Comparison of ENCODE assay signal across 15 cellular contexts in the genomic region with DNA sequence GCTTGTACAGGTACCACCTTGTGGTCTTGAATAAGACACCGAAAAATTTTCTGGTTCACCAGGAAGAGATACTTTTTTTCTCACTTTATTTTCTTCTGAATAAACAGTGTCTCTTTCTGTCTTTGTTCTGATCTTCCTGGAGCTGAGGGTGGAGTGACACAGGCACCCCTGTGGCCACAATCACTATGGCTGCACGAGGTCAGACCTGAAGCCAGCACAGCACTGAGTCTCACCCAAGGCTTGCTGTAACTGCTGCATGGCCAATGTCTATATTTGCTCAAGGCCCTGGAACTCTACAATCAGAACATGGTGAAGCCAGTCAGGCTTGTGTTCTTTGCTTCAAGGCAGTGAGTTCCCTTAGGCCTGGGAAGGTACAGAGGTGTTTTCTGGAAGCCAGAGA.
DNase-seq lines count a peak whose midpoint lies in the region; ATAC-seq and TF ChIP-seq lines count a peak whose summit lies in the region.
"Had no signal": no experiment of that assay in that cellular context is flagged by ENCODE, and none has a peak within 500 bp of the region (broad histone marks: within the 10 kb centered on the region; RNA-seq: fewer than 3 reads in every experiment).

No MANE protein-coding gene starts in this region.

- no peaks in the 10 kb centered on the region for H3K36me3 ChIP-seq in CD8-positive, alpha-beta memory T cell (ENCODE audit: insufficient read depth, low read length)
- H3K36me3 ChIP-seq in spleen: no peaks in the 10 kb centered on the region
- H3K36me3 ChIP-seq: Peyer's patch had no signal

- H3K36me3 Mint-ChIP-seq in activated T-cell treated with anti-CD3 and anti-CD28 coated beads, Interleukin-2, amount 50 U/mL, for 24 hours (ENCODE audit: low read depth): peaks cover 19% of the 10 kb centered on the region
- H3K36me3 Mint-ChIP-seq in CD8-positive, alpha-beta memory T cell: peaks cover 6 to 28% (median 7%) of the 10 kb centered on the region in 3 donors
- peaks cover 58% of the 10 kb centered on the region for H3K36me3 Mint-ChIP-seq in activated naive CD8-positive, alpha-beta T cell treated with anti-CD3 and anti-CD28 coated beads, Interleukin-2, amount 10 ng/mL, durations not matched to agents 7 days and 5 days
- H3K36me3 Mint-ChIP-seq in osteocyte (ENCODE audit: unreplicated experiment): no peaks in the 10 kb centered on the region
- H3K36me3 Mint-ChIP-seq: CD14-positive monocyte had no signal

- H3K9me3 Mint-ChIP-seq in activated T-cell treated with anti-CD3 and anti-CD28 coated beads, Interleukin-2, amount 50 U/mL, for 24 hours: peaks cover 4% of the 10 kb centered on the region
- no peaks in the 10 kb centered on the region for H3K9me3 Mint-ChIP-seq in CD8-positive, alpha-beta memory T cell
- peaks cover 7% of the 10 kb centered on the region for H3K9me3 Mint-ChIP-seq in activated naive CD8-positive, alpha-beta T cell treated with anti-CD3 and anti-CD28 coated beads, Interleukin-2, amount 10 ng/mL, durations not matched to agents 7 days and 5 days
- peaks cover 40% of the 10 kb centered on the region for H3K9me3 Mint-ChIP-seq in osteocyte (ENCODE audit: unreplicated experiment)
- H3K9me3 Mint-ChIP-seq: GM23338 had no signal

- peak; percentile 32 for DNase-seq in activated T-cell treated with anti-CD3 and anti-CD28 coated beads, Interleukin-2, amount 50 U/mL, for 24 hours
- DNase-seq in activated T-cell treated with anti-CD3 and anti-CD28 coated beads, Interleukin-2, amount 50 U/mL, for 48 hours: no peak
- DNase-seq in CD8-positive, alpha-beta memory T cell: no peak
- DNase-seq in activated naive CD8-positive, alpha-beta T cell treated with anti-CD3 and anti-CD28 coated beads, Interleukin-2, amount 10 ng/mL, durations not matched to agents 7 days and 5 days: no peak
- DNase-seq in spleen: peak; percentile 50
- no peak for DNase-seq in osteocyte (ENCODE audit: extremely low spot score, unreplicated experiment)
- DNase-seq in H4 (ENCODE audit: low spot score): no peak
- DNase-seq: DMS79 treated with DMSO at 0.1 percent for 48 hours, GF-D8, NCI-H1417, NCI-H2029 treated with DMSO at 0.1 percent for 48 hours, NCI-H524, Peyer's patch had no signal

- WGBS in spleen, 5 donors: 66 to 78% (median 73%) methylated on average over 2 of the region's 2 CpGs

- H3K27me3 Mint-ChIP-seq in activated T-cell treated with anti-CD3 and anti-CD28 coated beads, Interleukin-2, amount 50 U/mL, for 24 hours: peaks cover 23% of the 10 kb centered on the region
- H3K27me3 Mint-ChIP-seq in CD8-positive, alpha-beta memory T cell: peaks cover 0 to 1% of the 10 kb centered on the region in 2 donors
- no peaks in the 10 kb centered on the region for H3K27me3 Mint-ChIP-seq in activated naive CD8-positive, alpha-beta T cell treated with anti-CD3 and anti-CD28 coated beads, Interleukin-2, amount 10 ng/mL, durations not matched to agents 7 days and 5 days
- no peaks in the 10 kb centered on the region for H3K27me3 Mint-ChIP-seq in osteocyte (ENCODE audit: unreplicated experiment)

- no peak overlapping the region for H3K27ac ChIP-seq in CD8-positive, alpha-beta memory T cell (ENCODE audit: low read depth, low read length)
- peak overlapping the region in 1 of 8 donors; percentile 7 for H3K27ac ChIP-seq in spleen
- H3K27ac ChIP-seq: Peyer's patch had no signal

- ATAC-seq in activated naive CD8-positive, alpha-beta T cell treated with anti-CD3 and anti-CD28 coated beads, Interleukin-2, amount 10 ng/mL, durations not matched to agents 7 days and 5 days (ENCODE audit: low read depth): peak; percentile 58
- ATAC-seq: GM23338 had no signal

- no peak for TF ChIP-seq CTCF in spleen (IDR thresholded peaks at IDR 0.05 in 8 of 11, conservative IDR thresholded peaks at IDR 0.05 in 3 of 11)
- TF ChIP-seq CTCF in osteocyte (IDR thresholded peaks at IDR 0.05): no peak

- H3K27me3 ChIP-seq in CD8-positive, alpha-beta memory T cell (ENCODE audit: insufficient read depth, low read length, poor library complexity, severe bottlenecking): no peaks in the 10 kb centered on the region
- H3K27me3 ChIP-seq in spleen (replicated peaks in 1 of 7): no peaks in the 10 kb centered on the region
- H3K27me3 ChIP-seq: Peyer's patch had no signal

- CTCF ChIA-PET in CD8-positive, alpha-beta memory T cell (lab: Charles Lee): no interaction called here

- peak overlapping the region; percentile 63 for H3K27ac Mint-ChIP-seq in activated T-cell treated with anti-CD3 and anti-CD28 coated beads, Interleukin-2, amount 50 U/mL, for 24 hours
- H3K27ac Mint-ChIP-seq in CD8-positive, alpha-beta memory T cell: peak overlapping the region; percentile 69 to 91 (median 86)
- peak overlapping the region; percentile 84 for H3K27ac Mint-ChIP-seq in activated naive CD8-positive, alpha-beta T cell treated with anti-CD3 and anti-CD28 coated beads, Interleukin-2, amount 10 ng/mL, durations not matched to agents 7 days and 5 days
- no peak overlapping the region for H3K27ac Mint-ChIP-seq in osteocyte (ENCODE audit: unreplicated experiment)
- H3K27ac Mint-ChIP-seq: GM23338 had no signal

- no peaks in the 10 kb centered on the region for H3K9me3 ChIP-seq in CD8-positive, alpha-beta memory T cell (ENCODE audit: low read length)
- no peaks in the 10 kb centered on the region for H3K9me3 ChIP-seq in spleen
- H3K9me3 ChIP-seq: Peyer's patch had no signal

- H3K4me3 ChIP-seq in CD8-positive, alpha-beta memory T cell (ENCODE audit: low read length): no peak overlapping the region
- no peak overlapping the region for H3K4me3 ChIP-seq in spleen
- H3K4me3 ChIP-seq: GM23338, Peyer's patch had no signal

- H3K4me3 Mint-ChIP-seq in activated T-cell treated with anti-CD3 and anti-CD28 coated beads, Interleukin-2, amount 50 U/mL, for 24 hours: no peak overlapping the region
- peak overlapping the region in 5 of 7 donors; percentile 39 to 62 (median 52) for H3K4me3 Mint-ChIP-seq in CD8-positive, alpha-beta memory T cell
- peak overlapping the region; percentile 51 for H3K4me3 Mint-ChIP-seq in activated naive CD8-positive, alpha-beta T cell treated with anti-CD3 and anti-CD28 coated beads, Interleukin-2, amount 10 ng/mL, durations not matched to agents 7 days and 5 days
- H3K4me3 Mint-ChIP-seq in osteocyte (ENCODE audit: unreplicated experiment): no peak overlapping the region
- H3K4me3 Mint-ChIP-seq: CD14-positive monocyte, GM23338 had no signal

- POLR2A ChIA-PET in CD8-positive, alpha-beta memory T cell (lab: Charles Lee): no interaction called here
- POLR2A ChIA-PET in activated naive CD8-positive, alpha-beta T cell treated with anti-CD3 and anti-CD28 coated beads, Interleukin-2, amount 10 ng/mL, durations not matched to agents 7 days and 5 days (lab: Charles Lee): no interaction called here

- intact Hi-C loops in spleen (cut with DNase I; ENCODE audit: low total_unique reads): no loop called here

- H3K4me1 Mint-ChIP-seq in activated T-cell treated with anti-CD3 and anti-CD28 coated beads, Interleukin-2, amount 50 U/mL, for 24 hours (ENCODE audit: low read depth): peaks cover 39% of the 10 kb centered on the region
- H3K4me1 Mint-ChIP-seq in CD8-positive, alpha-beta memory T cell: peaks cover 42 to 88% (median 52%) of the 10 kb centered on the region in 3 donors
- H3K4me1 Mint-ChIP-seq in activated naive CD8-positive, alpha-beta T cell treated with anti-CD3 and anti-CD28 coated beads, Interleukin-2, amount 10 ng/mL, durations not matched to agents 7 days and 5 days: peaks cover 12% of the 10 kb centered on the region
- H3K4me1 Mint-ChIP-seq in osteocyte (ENCODE audit: unreplicated experiment): no peaks in the 10 kb centered on the region
- H3K4me1 Mint-ChIP-seq: CD14-positive monocyte, GM23338 had no signal

- H3K4me1 ChIP-seq in CD8-positive, alpha-beta memory T cell (ENCODE audit: insufficient read depth, low read length): no peaks in the 10 kb centered on the region
- no peaks in the 10 kb centered on the region for H3K4me1 ChIP-seq in spleen
- H3K4me1 ChIP-seq: Peyer's patch had no signal

- TF ChIP-seq POLR2A in spleen (IDR thresholded peaks at IDR 0.05): no peak

Comparison
In these comparisons a context has a peak if more than half of its experiments do, and no peak if none do; other contexts are left out.
1. DNase-seq: peak in activated T-cell treated with anti-CD3 and anti-CD28 coated beads, Interleukin-2, amount 50 U/mL, for 24 hours (single experiment) and spleen (single experiment); none in activated T-cell treated with anti-CD3 and anti-CD28 coated beads, Interleukin-2, amount 50 U/mL, for 48 hours (0 of 2), CD8-positive, alpha-beta memory T cell (0 of 5), activated naive CD8-positive, alpha-beta T cell treated with anti-CD3 and anti-CD28 coated beads, Interleukin-2, amount 10 ng/mL, durations not matched to agents 7 days and 5 days (single experiment), osteocyte (single experiment) and H4 (single experiment).
2. H3K4me3 Mint-ChIP-seq: peak in CD8-positive, alpha-beta memory T cell (5 of 7) and activated naive CD8-positive, alpha-beta T cell treated with anti-CD3 and anti-CD28 coated beads, Interleukin-2, amount 10 ng/mL, durations not matched to agents 7 days and 5 days (single experiment); none in activated T-cell treated with anti-CD3 and anti-CD28 coated beads, Interleukin-2, amount 50 U/mL, for 24 hours (single experiment) and osteocyte (single experiment).